ENCODE assay signal across 10 cellular contexts in genomic region chr14:103558071-103558882, GRCh38. TPM values are rescaled to one million over a fixed set of nuclear protein-coding genes. Genes with fewer than 3 reads are reported as not detected.
A peak's percentile ranks its signal among the peaks of the same experiment; 100 is the strongest.
DNase-seq lines count a peak whose midpoint lies in the region; FAIRE-seq and TF ChIP-seq lines count a peak whose summit lies in the region.
"Had no signal": no experiment of that assay in that cellular context is flagged by ENCODE, and none has a peak within 500 bp of the region (broad histone marks: within the 10 kb centered on the region; RNA-seq: fewer than 3 reads in every experiment).

No MANE protein-coding gene starts in this region.

- H3K9me3 Mint-ChIP-seq in astrocyte (ENCODE audit: unreplicated experiment) = no peaks in the 10 kb centered on the region

- H3K36me3 ChIP-seq in astrocyte (ENCODE audit: insufficient read depth, low read length) = peaks cover 22% of the 10 kb centered on the region
- H3K36me3 ChIP-seq in muscle layer of colon (ENCODE audit: insufficient read depth, low read length) = peaks cover 22% of the 10 kb centered on the region

- peaks cover 76% of the 10 kb centered on the region for H3K79me2 ChIP-seq in astrocyte (ENCODE audit: insufficient read depth, low read length)

- no peak for TF ChIP-seq CTCF in astrocyte (IDR thresholded peaks at IDR 0.05; ENCODE audit: insufficient read depth, low read depth, low read length)

- peaks cover 17% of the 10 kb centered on the region for H3K36me3 Mint-ChIP-seq in astrocyte (ENCODE audit: low read depth, unreplicated experiment)

- peak overlapping the region; percentile 43 for H3K27ac ChIP-seq in astrocyte (ENCODE audit: low read depth, low read length)
- peak overlapping the region; percentile 12 for H3K27ac ChIP-seq in muscle layer of colon (ENCODE audit: low read depth, low read length)

- H3K4me2 ChIP-seq in astrocyte (ENCODE audit: low read length) = peak overlapping the region; percentile 51

- peaks cover 66% of the 10 kb centered on the region for H4K20me1 ChIP-seq in astrocyte (ENCODE audit: insufficient read depth, low read length)

- H3K27me3 ChIP-seq in astrocyte (ENCODE audit: insufficient read depth, low read length) (no peaks in the 10 kb centered on the region), muscle layer of colon (ENCODE audit: control insufficient read depth in 1 of 2, insufficient read depth in 2 of 2, low read length in 2 of 2) (no peaks in the 10 kb centered on the region)

- H3K4me1 ChIP-seq in astrocyte (ENCODE audit: insufficient read depth, low read length) (peaks cover 21% of the 10 kb centered on the region), muscle layer of colon (ENCODE audit: insufficient read depth, low read length) (peaks cover 52% of the 10 kb centered on the region)

- H3K4me3 ChIP-seq in astrocyte (ENCODE audit: insufficient read depth, low read depth, low read length) = no peak overlapping the region
- H3K4me3 ChIP-seq in muscle layer of colon (ENCODE audit: low read depth in 1 of 2, low read length in 2 of 2) = no peak overlapping the region

- H3K27ac Mint-ChIP-seq in astrocyte (ENCODE audit: unreplicated experiment) = peak overlapping the region; percentile 53

- no peak overlapping the region for H2AFZ ChIP-seq in astrocyte (ENCODE audit: low read depth, low read length)

- H3K4me1 Mint-ChIP-seq in astrocyte (ENCODE audit: low read depth, unreplicated experiment) = peaks cover 27% of the 10 kb centered on the region

- H3K9ac ChIP-seq in astrocyte (ENCODE audit: low read length) = peak overlapping the region; percentile 45
- no peak overlapping the region for H3K9ac ChIP-seq in muscle layer of colon (ENCODE audit: low read length)

- peak; percentile 34 for FAIRE-seq in astrocyte (lab: Jason Lieb, UNC)

- peak overlapping the region; percentile 40 for H3K4me3 Mint-ChIP-seq in astrocyte (ENCODE audit: unreplicated experiment)

- H3K9me3 ChIP-seq in astrocyte (ENCODE audit: insufficient read depth, low read depth, low read length) (no peaks in the 10 kb centered on the region), muscle layer of colon (ENCODE audit: low read length) (no peaks in the 10 kb centered on the region)

- no peaks in the 10 kb centered on the region for H3K27me3 Mint-ChIP-seq in astrocyte (ENCODE audit: low read depth, unreplicated experiment)

- peak; percentile 62 for DNase-seq in AG08395 (ENCODE audit: low spot score)
- DNase-seq in HCEC 1CT = peak; percentile 67
- DNase-seq in astrocyte (ENCODE audit: low read depth) = peak; percentile 71
- no peak for DNase-seq in epidermal melanocyte (ENCODE audit: insufficient read length, low spot score)
- DNase-seq in OCI-M2 (lab: John Stamatoyannopoulos, UW; ENCODE audit: unreplicated experiment) = no peak
- DNase-seq in 8988T = no peak
- DNase-seq in NOMO-1 treated with dmso at 0.1 percent for 144 hours (lab: John Stamatoyannopoulos, UW; ENCODE audit: unreplicated experiment) = no peak
- DNase-seq: activated CD4-positive, alpha-beta T cell treated with anti-CD3 and anti-CD28 coated beads, Interleukin-2, amount 50 U/mL, for 4 hours; NCI-H774 had no signal

RNA-seq across cellular contexts. Expression of gene BAG5, which starts 4.2 kb away (rescaled TPM):
- total RNA-seq in astrocyte = 32.3 and 35.2 TPM in 2 replicates

RNA-seq across cellular contexts. Expression of gene COA8, which starts 4.5 kb away (rescaled TPM):
- total RNA-seq in astrocyte = 56.2 TPM in 2 replicates

RNA-seq across cellular contexts. Expression of gene TRMT61A, which starts 29.3 kb away (rescaled TPM):
- total RNA-seq in astrocyte = 11.9 and 12.4 TPM in 2 replicates

RNA-seq across cellular contexts. Expression of gene CKB, which starts 35.6 kb away (rescaled TPM):
- total RNA-seq in astrocyte = 174 and 178 TPM in 2 replicates

Comparison
In these comparisons a context has a peak if more than half of its experiments do, and no peak if none do; other contexts are left out.
1. DNase-seq: peak in AG08395 (single experiment), HCEC 1CT (single experiment) and astrocyte (single experiment); none in epidermal melanocyte (single experiment), OCI-M2 (single experiment), 8988T (single experiment) and NOMO-1 treated with dmso at 0.1 percent for 144 hours (single experiment).